Comparison of ENCODE assay signal across 8 cellular contexts in the genomic region with DNA sequence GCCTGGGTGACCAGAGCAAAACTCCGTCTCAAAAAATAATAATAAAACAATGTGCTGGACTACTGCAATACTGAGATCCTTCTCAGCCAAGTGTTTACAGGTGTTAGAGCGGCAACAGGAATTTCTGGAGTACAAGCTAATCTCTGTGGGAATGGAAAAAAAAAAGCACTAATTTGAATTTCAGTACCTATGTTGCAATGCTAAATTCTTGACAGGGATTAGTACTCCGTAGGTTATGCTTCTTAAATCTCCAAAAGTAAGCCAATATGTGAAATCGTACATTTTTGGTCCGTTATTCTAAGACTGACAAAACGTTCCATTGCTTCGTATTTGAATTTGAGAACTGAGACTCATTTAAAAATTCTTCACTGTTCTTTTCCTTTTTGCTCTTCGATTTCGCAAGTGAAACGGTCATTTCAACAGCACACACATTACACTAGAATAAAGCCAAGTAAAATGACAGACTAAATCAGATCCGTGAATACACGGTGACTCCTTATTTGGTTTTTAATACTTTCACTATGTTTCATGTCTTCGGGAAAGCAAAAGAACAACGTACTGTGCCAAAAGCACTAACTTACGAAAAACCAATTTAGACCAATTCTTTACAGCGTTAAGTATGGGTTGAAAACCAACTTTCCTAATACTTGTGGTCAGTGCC. TPM values are rescaled to one million over a fixed set of nuclear protein-coding genes. Genes with fewer than 3 reads are reported as not detected.
A peak's percentile ranks its signal among the peaks of the same experiment; 100 is the strongest.
DNase-seq lines count a peak whose midpoint lies in the region; ATAC-seq and TF ChIP-seq lines count a peak whose summit lies in the region.

No MANE protein-coding gene starts in this region.

- DNase-seq in NOMO-1 (lab: John Stamatoyannopoulos, UW; ENCODE audit: unreplicated experiment in 2 of 2): peak; percentile 35 to 66
- no peak for DNase-seq in NOMO-1 treated with dmso at 0.1 percent for 144 hours (lab: John Stamatoyannopoulos, UW; ENCODE audit: unreplicated experiment)
- DNase-seq in Peyer's patch: no peak
- DNase-seq in endodermal cell: no peak
- DNase-seq in osteocyte (ENCODE audit: extremely low spot score, unreplicated experiment): no peak
- DNase-seq in COLO668 (lab: John Stamatoyannopoulos, UW; ENCODE audit: unreplicated experiment): no peak

- H3K27ac Mint-ChIP-seq in endodermal cell (no peak overlapping the region), osteocyte (ENCODE audit: unreplicated experiment) (peak overlapping the region; percentile 93)

- TF ChIP-seq CTCF in Peyer's patch (IDR thresholded peaks at IDR 0.05) (no peak), endodermal cell (conservative IDR thresholded peaks at IDR 0.05) (no peak), osteocyte (IDR thresholded peaks at IDR 0.05) (no peak)

- H3K4me3 ChIP-seq in Peyer's patch: peak overlapping the region; percentile 65 to 90 (median 74)
- H3K4me3 ChIP-seq in endodermal cell (ENCODE audit: low read length): peak overlapping the region; percentile 88

- peaks cover 4% of the 10 kb centered on the region for H3K36me3 Mint-ChIP-seq in endodermal cell (ENCODE audit: low read depth)
- H3K36me3 Mint-ChIP-seq in osteocyte (ENCODE audit: unreplicated experiment): peaks cover 2% of the 10 kb centered on the region

- H3K4me1 ChIP-seq in Peyer's patch (peaks cover 0 to 33% (median 6%) of the 10 kb centered on the region in 4 donors), endodermal cell (ENCODE audit: control insufficient read depth, insufficient read depth, low read length) (no peaks in the 10 kb centered on the region)

- H3K9me3 Mint-ChIP-seq in endodermal cell (no peaks in the 10 kb centered on the region), osteocyte (ENCODE audit: unreplicated experiment) (no peaks in the 10 kb centered on the region)

- H3K4me3 Mint-ChIP-seq in endodermal cell: peak overlapping the region; percentile 54
- H3K4me3 Mint-ChIP-seq in osteocyte (ENCODE audit: unreplicated experiment): peak overlapping the region; percentile 79

- WGBS in endodermal cell (ENCODE audit: insufficient coverage in 1 of 2, insufficient read length in 1 of 2), 2 experiments: 64 to 69% methylated on average over 16 of the region's 16 CpGs

- H3K27ac ChIP-seq in Peyer's patch (peak overlapping the region; percentile 85 to 98 (median 95)), endodermal cell (ENCODE audit: low read depth, low read length) (no peak overlapping the region)

- H3K4me1 Mint-ChIP-seq in endodermal cell (peaks cover 7% of the 10 kb centered on the region), osteocyte (ENCODE audit: unreplicated experiment) (peaks cover 46% of the 10 kb centered on the region)

- H3K9me3 ChIP-seq in Peyer's patch: no peaks in the 10 kb centered on the region
- H3K9me3 ChIP-seq in endodermal cell (ENCODE audit: control insufficient read depth, low read length): no peaks in the 10 kb centered on the region

- H3K27me3 ChIP-seq in Peyer's patch (no peaks in the 10 kb centered on the region), endodermal cell (ENCODE audit: control insufficient read depth, insufficient read depth, low read length, poor library complexity, severe bottlenecking) (no peaks in the 10 kb centered on the region)

- H3K27me3 Mint-ChIP-seq in endodermal cell (ENCODE audit: insufficient read depth) (no peaks in the 10 kb centered on the region), osteocyte (ENCODE audit: unreplicated experiment) (no peaks in the 10 kb centered on the region)

- H3K36me3 ChIP-seq in Peyer's patch (no peaks in the 10 kb centered on the region), endodermal cell (ENCODE audit: control insufficient read depth, insufficient read depth, low read length) (peaks cover 11% of the 10 kb centered on the region)

- peak overlapping the region; percentile 44 for H3K9ac ChIP-seq in endodermal cell (ENCODE audit: extremely low read depth, low read length, poor library complexity, severe bottlenecking)

- ATAC-seq in HG02885 (IDR thresholded peaks at IDR 0.05; ENCODE audit: poor library complexity, unreplicated experiment) (no peak), esophagus mucosa (no peak)

- no peak for TF ChIP-seq POLR2A in Peyer's patch (IDR thresholded peaks at IDR 0.05)

RNA-seq across cellular contexts. Expression of a gene that starts 1.0 kb away (rescaled TPM):
- 10 to 100 TPM; 25.5 to 38.4 (median 31.3) TPM for total RNA-seq in Peyer's patch
- 10 to 100 TPM; 33.8 to 38.0 TPM for total RNA-seq in endodermal cell
- polyA plus RNA-seq in endodermal cell (2013, experiment 1 of 2): 10.3 TPM
- 10.8 TPM for polyA plus RNA-seq in endodermal cell (2013, experiment 2 of 2)
- 96.9 and 107 TPM in 2 replicates for total RNA-seq in osteocyte
- total RNA-seq in esophagus mucosa: 51.9 TPM

RNA-seq across cellular contexts. Expression of a gene that starts 11.1 kb away (rescaled TPM):
- total RNA-seq in Peyer's patch (100 to 1,000 TPM in 3 of 4 donors, 10 to 100 TPM in 1; 47.9 to 132 (median 101) TPM), endodermal cell (100 to 1,000 TPM; 128 to 160 TPM), osteocyte (109 and 117 TPM in 2 replicates), esophagus mucosa (49.3 TPM)
- 247 TPM for polyA plus RNA-seq in endodermal cell (2013, experiment 1 of 2)
- 213 TPM for polyA plus RNA-seq in endodermal cell (2013, experiment 2 of 2)

RNA-seq across cellular contexts. Expression of a gene that starts 56.0 kb away (rescaled TPM):
- total RNA-seq in Peyer's patch: 10 to 100 TPM in 3 of 4 donors, 1 to 10 TPM in 1; 6.8 to 20.1 (median 18.4) TPM
- 10 to 100 TPM; 33.5 to 45.9 TPM for total RNA-seq in endodermal cell
- 16.2 TPM for polyA plus RNA-seq in endodermal cell (2013, experiment 1 of 2)
- 8.3 TPM for polyA plus RNA-seq in endodermal cell (2013, experiment 2 of 2)
- total RNA-seq in osteocyte: 19.0 and 20.0 TPM in 2 replicates
- 3.2 TPM for total RNA-seq in esophagus mucosa

Comparison
In these comparisons a context has a peak if more than half of its experiments do, and no peak if none do; other contexts are left out.
1. DNase-seq: peak in NOMO-1 (2 of 2); none in NOMO-1 treated with dmso at 0.1 percent for 144 hours (single experiment), Peyer's patch (0 of 3), endodermal cell (single experiment), osteocyte (single experiment) and COLO668 (single experiment).